8 cellular contexts compared by ENCODE assay signal in the genomic region with DNA sequence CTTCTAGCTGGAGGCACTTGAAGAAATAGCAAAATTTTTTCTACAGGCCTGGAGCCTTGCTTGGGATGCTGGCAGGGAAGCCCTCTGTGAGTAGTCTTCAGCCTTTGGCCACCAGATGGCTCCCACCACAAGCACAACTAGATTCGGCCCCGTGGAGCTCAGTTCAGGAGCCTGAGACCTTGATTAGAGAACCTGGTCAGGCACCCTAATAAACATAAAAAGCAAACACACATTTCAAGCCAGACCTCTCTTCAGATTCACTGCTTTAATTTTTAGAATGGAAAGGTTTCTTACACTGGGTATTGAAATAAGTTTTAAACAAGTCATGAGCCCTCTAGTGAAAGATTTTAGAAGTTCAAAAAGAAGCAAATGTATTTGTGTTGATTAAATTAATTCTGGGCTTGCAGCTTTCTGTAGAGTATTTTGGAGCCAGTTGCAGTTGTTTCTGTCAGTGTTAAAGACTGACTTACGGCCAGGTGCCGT. TPM values are rescaled to one million over a fixed set of nuclear protein-coding genes. Genes with fewer than 3 reads are reported as not detected.
DNase-seq lines count a peak whose midpoint lies in the region; ATAC-seq and TF ChIP-seq lines count a peak whose summit lies in the region.

No MANE protein-coding gene starts in this region.

- no peaks in the 10 kb centered on the region for H3K27me3 ChIP-seq in effector memory CD4-positive, alpha-beta T cell (replicated peaks; ENCODE audit: control insufficient read depth, insufficient read depth, low read length, poor library complexity, severe bottlenecking)

- peak; percentile 98 for TF ChIP-seq CTCF in C4-2B (conservative IDR thresholded peaks at IDR 0.05)

- no peaks in the 10 kb centered on the region for H3K36me3 Mint-ChIP-seq in activated CD8-positive, alpha-beta T cell treated with anti-CD3 and anti-CD28 coated beads, Interleukin-2, amount 10 ng/mL, durations not matched to agents 7 days and 5 days (ENCODE audit: low read depth)

- H3K9me3 Mint-ChIP-seq in activated CD8-positive, alpha-beta T cell treated with anti-CD3 and anti-CD28 coated beads, Interleukin-2, amount 10 ng/mL, durations not matched to agents 7 days and 5 days (ENCODE audit: insufficient read depth), result no peaks in the 10 kb centered on the region

- peaks cover 38% of the 10 kb centered on the region for H3K4me1 Mint-ChIP-seq in activated CD8-positive, alpha-beta T cell treated with anti-CD3 and anti-CD28 coated beads, Interleukin-2, amount 10 ng/mL, durations not matched to agents 7 days and 5 days (ENCODE audit: low read depth)

- POLR2A ChIA-PET in activated CD8-positive, alpha-beta T cell treated with anti-CD3 and anti-CD28 coated beads, Interleukin-2, amount 10 ng/mL, durations not matched to agents 7 days and 5 days (lab: Charles Lee), result interaction anchor here (1.7 kb wide), 1 partner anchor 42 kb away, joined by 4 read pairs; a partner anchor contains a TSS

- peak overlapping the region; percentile 26 for H3K27ac Mint-ChIP-seq in activated CD8-positive, alpha-beta T cell treated with anti-CD3 and anti-CD28 coated beads, Interleukin-2, amount 10 ng/mL, durations not matched to agents 7 days and 5 days

- CTCF ChIA-PET in activated CD8-positive, alpha-beta T cell treated with anti-CD3 and anti-CD28 coated beads, Interleukin-2, amount 10 ng/mL, durations not matched to agents 7 days and 5 days (lab: Charles Lee), result interaction anchor here (0.6 to 13.1 kb wide), 62 partner anchors 10 to 993 kb away, joined by 3 to 536 read pairs (median 6); a partner anchor contains a TSS

- peak overlapping the region; percentile 55 for H3K27ac ChIP-seq in C4-2B
- H3K27ac ChIP-seq in effector memory CD4-positive, alpha-beta T cell (ENCODE audit: insufficient read depth, low read length, poor library complexity, severe bottlenecking), result no peak overlapping the region

- no peaks in the 10 kb centered on the region for H3K9me3 ChIP-seq in effector memory CD4-positive, alpha-beta T cell (ENCODE audit: control insufficient read depth, low read length)

- H3K36me3 ChIP-seq in effector memory CD4-positive, alpha-beta T cell (ENCODE audit: control insufficient read depth, insufficient read depth, low read length), result no peaks in the 10 kb centered on the region

- no peaks in the 10 kb centered on the region for H3K4me1 ChIP-seq in effector memory CD4-positive, alpha-beta T cell (ENCODE audit: control insufficient read depth, insufficient read depth, low read length, poor library complexity, severe bottlenecking)

- DNase-seq in GM19238 (ENCODE audit: insufficient read length, low spot score) (peak; percentile 47), NCI-H774 (lab: John Stamatoyannopoulos, UW) (peak; percentile 56), mesenteric fat pad (ENCODE audit: low spot score) (peak; percentile 90)
- peak; percentile 82 for DNase-seq in activated CD8-positive, alpha-beta T cell treated with anti-CD3 and anti-CD28 coated beads, Interleukin-2, amount 10 ng/mL, durations not matched to agents 7 days and 5 days
- peak; percentile 41 to 62 (median 43) for DNase-seq in effector memory CD4-positive, alpha-beta T cell
- peak; percentile 52 for DNase-seq in stimulated activated CD8-positive, alpha-beta memory T cell treated with anti-CD3 and anti-CD28 coated beads, Interleukin-15, amount 100 ng/mL, for 1 hour (ENCODE audit: low read depth)

- H3K27me3 Mint-ChIP-seq in activated CD8-positive, alpha-beta T cell treated with anti-CD3 and anti-CD28 coated beads, Interleukin-2, amount 10 ng/mL, durations not matched to agents 7 days and 5 days (ENCODE audit: low read depth), result no peaks in the 10 kb centered on the region

- no peak overlapping the region for H3K4me3 Mint-ChIP-seq in activated CD8-positive, alpha-beta T cell treated with anti-CD3 and anti-CD28 coated beads, Interleukin-2, amount 10 ng/mL, durations not matched to agents 7 days and 5 days

- ATAC-seq in HG03354 (IDR thresholded peaks at IDR 0.05; ENCODE audit: poor library complexity, severe bottlenecking, unreplicated experiment), result peak; percentile 99
- peak; percentile 97 for ATAC-seq in activated CD8-positive, alpha-beta T cell treated with anti-CD3 and anti-CD28 coated beads, Interleukin-2, amount 10 ng/mL, durations not matched to agents 7 days and 5 days

- peak overlapping the region; percentile 14 for H3K4me3 ChIP-seq in effector memory CD4-positive, alpha-beta T cell (ENCODE audit: insufficient read depth, low read depth, low read length, poor library complexity, severe bottlenecking)

RNA-seq across cellular contexts. Expression of a gene that starts 41.4 kb away (rescaled TPM):
- total RNA-seq in activated CD8-positive, alpha-beta T cell treated with anti-CD3 and anti-CD28 coated beads, Interleukin-2, amount 10 ng/mL, durations not matched to agents 7 days and 5 days, result 10 to 100 TPM; 65.4 to 67.4 TPM
- 155 TPM for total RNA-seq in mesenteric fat pad

RNA-seq across cellular contexts. Expression of a gene that starts 50.0 kb away (rescaled TPM):
- total RNA-seq in activated CD8-positive, alpha-beta T cell treated with anti-CD3 and anti-CD28 coated beads, Interleukin-2, amount 10 ng/mL, durations not matched to agents 7 days and 5 days, result under 1 TPM; 0.21 to 0.32 TPM
- total RNA-seq in mesenteric fat pad, result 160 TPM

Comparison
In these comparisons a context has a peak if more than half of its experiments do, and no peak if none do; other contexts are left out.
1. RNA of a gene that starts 50.0 kb away (total RNA-seq): 160 TPM in mesenteric fat pad (single experiment); 0.21 to 0.32 TPM in activated CD8-positive, alpha-beta T cell treated with anti-CD3 and anti-CD28 coated beads, Interleukin-2, amount 10 ng/mL, durations not matched to agents 7 days and 5 days; every median in the first group is over 100 times any median in the second.
2. Peak in every context shown above with its lines, with median percentiles within 50 percentile points of each other: DNase-seq.